ENCODE assay signal across 16 cellular contexts in genomic region chr9:84258371-84258770, GRCh38.
"Had no signal": no experiment of that assay in that cellular context is flagged by ENCODE, and none has a peak within 500 bp of the region (broad histone marks: within the 10 kb centered on the region; RNA-seq: fewer than 3 reads in every experiment).

No MANE protein-coding gene starts in this region.

- H3K27ac ChIP-seq: heart right ventricle, left lung, lower lobe of right lung, neutrophil, stomach had no signal

- H3K4me3 Mint-ChIP-seq: naive B cell, nephron had no signal

- H3K27me3 ChIP-seq: left lung had no signal

- H3K27ac Mint-ChIP-seq: nephron had no signal

- H3K4me1 Mint-ChIP-seq: nephron had no signal

- ATAC-seq: esophagus mucosa, heart right ventricle, left lung, lower lobe of right lung, sciatic nerve had no signal

- H3K36me3 Mint-ChIP-seq: naive B cell had no signal

- H3K4me1 ChIP-seq: left lung, lower lobe of right lung had no signal

- H3K4me3 ChIP-seq: heart right ventricle, left lung, lower lobe of right lung, stomach had no signal

- H3K36me3 ChIP-seq: heart right ventricle, left lung, lower lobe of right lung, neutrophil, stomach had no signal

- H3K9me3 ChIP-seq: heart right ventricle, left lung, lower lobe of right lung, neutrophil, stomach had no signal

- DNase-seq: effector memory CD4-positive, alpha-beta T cell; heart right ventricle; left lung; lower lobe of right lung; mesenchymal stem cell; midbrain; naive B cell; small intestine; stimulated activated CD4-positive, alpha-beta T cell treated with anti-CD3 and anti-CD28 coated beads, Interleukin-12 subunit alpha, Interleukin-12 subunit beta, amount 100 ng/mL, for 4 hours; stimulated activated naive CD4-positive, alpha-beta T cell; stomach; trophoblast cell had no signal
